In genomic region chr9:131677445-131678180, GRCh38 we compare ENCODE assay signal across 9 cellular contexts.
DNase-seq lines count a peak whose midpoint lies in the region; ATAC-seq and TF ChIP-seq lines count a peak whose summit lies in the region.
"Had no signal": no experiment of that assay in that cellular context is flagged by ENCODE, and none has a peak within 500 bp of the region (broad histone marks: within the 10 kb centered on the region; RNA-seq: fewer than 3 reads in every experiment).

No MANE protein-coding gene starts in this region.

- H3K9ac ChIP-seq in HUES64 (ENCODE audit: low read depth, low read length) (peak overlapping the region; percentile 8; the same call in 1 of the 2 replicates), adipocyte (ENCODE audit: low read length) (peak overlapping the region; percentile 82)

- no peaks in the 10 kb centered on the region for H3K9me2 ChIP-seq in hepatocyte (replicated peaks; ENCODE audit: insufficient read depth)

- H3K36me3 Mint-ChIP-seq in stimulated activated memory B cell treated with anti-CD40 and anti-IgM and Interleukin-4, amounts not matched to agents 10 μg/mL and 1 μg/mL and 100 μg/mL, for 72 hours, result peaks cover 49% of the 10 kb centered on the region

- H3K27ac Mint-ChIP-seq in stimulated activated memory B cell treated with anti-CD40 and anti-IgM and Interleukin-4, amounts not matched to agents 10 μg/mL and 1 μg/mL and 100 μg/mL, for 72 hours, result peak overlapping the region; percentile 97

- no peak overlapping the region for H2AFZ ChIP-seq in hepatocyte

- peak overlapping the region; percentile 100 for H3K4me3 Mint-ChIP-seq in stimulated activated memory B cell treated with anti-CD40 and anti-IgM and Interleukin-4, amounts not matched to agents 10 μg/mL and 1 μg/mL and 100 μg/mL, for 72 hours

- H3K27ac ChIP-seq in HUES64 (ENCODE audit: low read depth, low read length) (peak overlapping the region; percentile 66), hepatocyte (peak overlapping the region; percentile 84)
- H3K27ac ChIP-seq: C4-2B had no signal

- H3K4me1 ChIP-seq in HUES64 (ENCODE audit: insufficient read depth, low read length) (peaks cover 70% of the 10 kb centered on the region), adipocyte (ENCODE audit: control insufficient read depth, insufficient read depth, low read length) (peaks cover 63% of the 10 kb centered on the region), hepatocyte (ENCODE audit: insufficient read depth) (peaks cover 57% of the 10 kb centered on the region)

- H3K4me3 ChIP-seq in HUES64 (ENCODE audit: low read length) (no peak overlapping the region), adipocyte (ENCODE audit: low read length) (peak overlapping the region; percentile 66), hepatocyte (no peak overlapping the region)

- TF ChIP-seq CTCF in hepatocyte (IDR thresholded peaks at IDR 0.05; ENCODE audit: poor library complexity), result no peak

- peak overlapping the region; percentile 56 for H3K4me2 ChIP-seq in hepatocyte

- WGBS in HUES64, result 66% methylated on average over 9 of the region's 9 CpGs
- 18% methylated on average over 9 of the region's 9 CpGs for WGBS in hepatocyte (ENCODE audit: low lambda C conversion rate, missing lambda C conversion rate)

- H3K36me3 ChIP-seq in HUES64 (ENCODE audit: insufficient read depth, low read length), result no peaks in the 10 kb centered on the region
- H3K36me3 ChIP-seq in adipocyte (ENCODE audit: control insufficient read depth, insufficient read depth, low read length, severe bottlenecking), result no peaks in the 10 kb centered on the region
- H3K36me3 ChIP-seq in hepatocyte (replicated peaks; ENCODE audit: insufficient read depth, low read depth), result no peaks in the 10 kb centered on the region

- DNase-seq in NCI-H510A treated with DMSO at 0.1 percent for 48 hours (lab: John Stamatoyannopoulos, UW) (peak; percentile 67), NCI-H510A (lab: John Stamatoyannopoulos, UW) (no peak), adipocyte (ENCODE audit: low read depth) (peak; percentile 84), hepatocyte (ENCODE audit: low spot score) (no peak), amygdala (lab: John Stamatoyannopoulos, UW) (no peak)

- H4K20me1 ChIP-seq in hepatocyte (ENCODE audit: insufficient read depth, poor library complexity, severe bottlenecking), result peaks cover 5% of the 10 kb centered on the region

- peaks cover 80% of the 10 kb centered on the region for H3K79me2 ChIP-seq in hepatocyte

- no peaks in the 10 kb centered on the region for H3K9me3 Mint-ChIP-seq in stimulated activated memory B cell treated with anti-CD40 and anti-IgM and Interleukin-4, amounts not matched to agents 10 μg/mL and 1 μg/mL and 100 μg/mL, for 72 hours

- H3K27me3 ChIP-seq in HUES64 (ENCODE audit: insufficient read depth, low read length), result no peaks in the 10 kb centered on the region
- H3K27me3 ChIP-seq in adipocyte (replicated peaks; ENCODE audit: control insufficient read depth, insufficient read depth, low read length), result no peaks in the 10 kb centered on the region
- no peaks in the 10 kb centered on the region for H3K27me3 ChIP-seq in hepatocyte

- H3K27me3 Mint-ChIP-seq in stimulated activated memory B cell treated with anti-CD40 and anti-IgM and Interleukin-4, amounts not matched to agents 10 μg/mL and 1 μg/mL and 100 μg/mL, for 72 hours, result no peaks in the 10 kb centered on the region

- peak; percentile 61 for ATAC-seq in stimulated activated memory B cell treated with anti-CD40 and anti-IgM and Interleukin-4, amounts not matched to agents 10 μg/mL and 1 μg/mL and 100 μg/mL, for 72 hours
- ATAC-seq in HG02852 (IDR thresholded peaks at IDR 0.05; ENCODE audit: unreplicated experiment), result no peak

- H3K9me3 ChIP-seq in HUES64 (ENCODE audit: insufficient read depth, low read depth, low read length), result no peaks in the 10 kb centered on the region
- no peaks in the 10 kb centered on the region for H3K9me3 ChIP-seq in adipocyte (ENCODE audit: control insufficient read depth, low read length)
- H3K9me3 ChIP-seq in hepatocyte (ENCODE audit: low read depth), result no peaks in the 10 kb centered on the region

- peaks cover 95% of the 10 kb centered on the region for H3K4me1 Mint-ChIP-seq in stimulated activated memory B cell treated with anti-CD40 and anti-IgM and Interleukin-4, amounts not matched to agents 10 μg/mL and 1 μg/mL and 100 μg/mL, for 72 hours

Comparison
In these comparisons a context has a peak if more than half of its experiments do, and no peak if none do; other contexts are left out.
1. DNase-seq: peak in NCI-H510A treated with DMSO at 0.1 percent for 48 hours (single experiment) and adipocyte (single experiment); none in NCI-H510A (single experiment), hepatocyte (single experiment) and amygdala (0 of 56).